In the genomic region with DNA sequence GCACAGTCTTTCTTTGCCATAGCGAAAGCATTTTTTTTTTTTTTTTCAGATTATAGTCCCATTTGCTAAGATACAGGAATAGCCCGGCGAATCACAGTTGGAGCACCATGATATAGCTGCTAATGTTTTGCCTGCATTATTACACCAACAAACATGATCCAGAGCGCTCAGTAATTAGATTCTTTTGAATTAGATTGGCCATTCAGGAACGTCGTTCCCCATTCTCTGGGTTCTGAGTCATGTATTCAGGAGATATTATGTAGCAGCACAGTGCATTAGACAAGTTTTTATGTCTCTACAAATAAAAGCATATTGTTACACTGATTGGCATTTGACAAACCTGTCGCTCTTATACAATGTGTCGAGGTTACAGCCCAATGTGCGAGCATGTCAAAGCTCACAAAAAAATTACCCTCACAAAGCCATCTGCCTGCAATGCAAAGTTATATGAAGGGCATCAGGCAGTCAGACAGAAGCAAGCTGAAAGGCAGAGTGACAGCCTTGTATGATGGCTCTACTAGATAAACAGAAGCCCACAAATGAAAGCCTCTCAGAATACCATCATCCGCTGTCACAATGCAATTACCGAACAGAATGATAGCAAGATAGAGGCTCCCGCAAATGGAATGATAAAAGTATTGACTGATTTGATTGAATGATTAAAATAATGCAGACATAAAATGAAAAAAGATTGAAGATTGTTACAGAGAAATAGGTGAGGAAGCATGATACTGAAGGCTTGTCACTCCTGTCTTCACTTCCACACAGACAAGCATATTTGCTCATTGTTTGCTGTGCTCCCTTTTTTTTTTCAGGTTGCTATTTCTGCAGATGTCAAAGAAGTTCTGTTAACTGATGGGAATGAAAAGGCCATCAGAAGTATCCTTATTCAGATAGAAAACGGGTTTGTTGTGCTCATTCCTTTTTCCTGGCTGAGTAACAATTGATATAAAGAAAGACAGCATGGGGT, we compare ENCODE assay signal across 20 cellular contexts.
DNase-seq lines count a peak whose midpoint lies in the region; ATAC-seq and TF ChIP-seq lines count a peak whose summit lies in the region.
"Had no signal": no experiment of that assay in that cellular context is flagged by ENCODE, and none has a peak within 500 bp of the region (broad histone marks: within the 10 kb centered on the region; RNA-seq: fewer than 3 reads in every experiment).

No MANE protein-coding gene starts in this region.

- no peak overlapping the region for H3K4me3 Mint-ChIP-seq in stimulated activated naive CD8-positive, alpha-beta T cell treated with anti-CD3 and anti-CD28 coated beads, Interleukin-15, Interleukin-2, amounts not matched to agents 100 ng/mL and 50 ng/mL, for 24 hours
- no peak overlapping the region for H3K4me3 Mint-ChIP-seq in stimulated activated naive CD8-positive, alpha-beta T cell treated with anti-CD3 and anti-CD28 coated beads, Interleukin-15, amount 100 ng/mL, for 72 hours
- H3K4me3 Mint-ChIP-seq: activated CD4-positive, alpha-beta T cell treated with anti-CD3 and anti-CD28 coated beads, Interleukin-2, amount 10 ng/mL, durations not matched to agents 7 days and 5 days; naive thymus-derived CD8-positive, alpha-beta T cell had no signal

- H3K4me1 Mint-ChIP-seq in stimulated activated naive CD8-positive, alpha-beta T cell treated with anti-CD3 and anti-CD28 coated beads, Interleukin-15, Interleukin-2, amounts not matched to agents 100 ng/mL and 50 ng/mL, for 24 hours (ENCODE audit: low read depth): peaks cover 15% of the 10 kb centered on the region
- peaks cover 8% of the 10 kb centered on the region for H3K4me1 Mint-ChIP-seq in stimulated activated naive CD8-positive, alpha-beta T cell treated with anti-CD3 and anti-CD28 coated beads, Interleukin-15, amount 100 ng/mL, for 72 hours

- intact Hi-C loops in dorsolateral prefrontal cortex (cut with DNase I): no loop called here
- intact Hi-C loops in breast epithelium (cut with DNase I; ENCODE audit: low total_unique reads): no loop called here

- no peaks in the 10 kb centered on the region for H3K36me3 ChIP-seq in breast epithelium

- peak overlapping the region; percentile 9 for H3K27ac Mint-ChIP-seq in stimulated activated naive CD8-positive, alpha-beta T cell treated with anti-CD3 and anti-CD28 coated beads, Interleukin-15, Interleukin-2, amounts not matched to agents 100 ng/mL and 50 ng/mL, for 24 hours
- H3K27ac Mint-ChIP-seq in stimulated activated naive CD8-positive, alpha-beta T cell treated with anti-CD3 and anti-CD28 coated beads, Interleukin-15, amount 100 ng/mL, for 72 hours: peak overlapping the region in 1 of 2 donors; percentile 36
- H3K27ac Mint-ChIP-seq: activated CD4-positive, alpha-beta T cell treated with anti-CD3 and anti-CD28 coated beads, Interleukin-2, amount 10 ng/mL, durations not matched to agents 7 days and 5 days had no signal

- TF ChIP-seq CTCF in dorsolateral prefrontal cortex (IDR thresholded peaks at IDR 0.05 in 54 of 56, conservative IDR thresholded peaks at IDR 0.05 in 2 of 56; ENCODE audit: low read depth in 1 of 56, partially characterized antibody in 56 of 56): no peak
- no peak for TF ChIP-seq CTCF in breast epithelium (IDR thresholded peaks at IDR 0.05)

- H3K27me3 ChIP-seq in dorsolateral prefrontal cortex: no peaks in the 10 kb centered on the region
- H3K27me3 ChIP-seq in breast epithelium: no peaks in the 10 kb centered on the region
- H3K27me3 ChIP-seq: BLaER1 treated with 17β-estradiol and CSF1 and Interleukin-3, amounts not matched to agents 10 nM and 100 nM; testis had no signal

- no peaks in the 10 kb centered on the region for H3K27me3 Mint-ChIP-seq in stimulated activated naive CD8-positive, alpha-beta T cell treated with anti-CD3 and anti-CD28 coated beads, Interleukin-15, Interleukin-2, amounts not matched to agents 100 ng/mL and 50 ng/mL, for 24 hours
- H3K27me3 Mint-ChIP-seq in stimulated activated naive CD8-positive, alpha-beta T cell treated with anti-CD3 and anti-CD28 coated beads, Interleukin-15, amount 100 ng/mL, for 72 hours: no peaks in the 10 kb centered on the region
- H3K27me3 Mint-ChIP-seq: activated CD4-positive, alpha-beta T cell treated with anti-CD3 and anti-CD28 coated beads, Interleukin-2, amount 10 ng/mL, durations not matched to agents 7 days and 5 days; memory B cell; naive thymus-derived CD8-positive, alpha-beta T cell had no signal

- H3K4me3 ChIP-seq in dorsolateral prefrontal cortex (peak overlapping the region in 44 of 59 donors; percentile 3 to 57 (median 28)), breast epithelium (no peak overlapping the region)
- H3K4me3 ChIP-seq: BLaER1 treated with 17β-estradiol and CSF1 and Interleukin-3, amounts not matched to agents 10 nM and 100 nM; coronary artery; psoas muscle; testis had no signal

- no peak for DNase-seq in stimulated activated naive CD8-positive, alpha-beta T cell treated with anti-CD3 and anti-CD28 coated beads, Interleukin-15, amount 100 ng/mL, for 72 hours
- DNase-seq in NCI-H345 treated with DMSO at 0.1 percent for 48 hours (lab: John Stamatoyannopoulos, UW; ENCODE audit: unreplicated experiment): peak; percentile 11
- DNase-seq in dorsolateral prefrontal cortex: no peak
- no peak for DNase-seq in breast epithelium (ENCODE audit: low spot score in 2 of 2)
- no peak for DNase-seq in activated naive CD4-positive, alpha-beta T cell treated with anti-CD3 and anti-CD28 coated beads, Interleukin-2, amount 50 U/mL, for 16 hours
- no peak for DNase-seq in SKM-1 (lab: John Stamatoyannopoulos, UW; ENCODE audit: unreplicated experiment)
- DNase-seq: activated CD4-positive, alpha-beta T cell treated with anti-CD3 and anti-CD28 coated beads, Interleukin-2, amount 10 ng/mL, durations not matched to agents 7 days and 5 days; activated CD8-positive, alpha-beta memory T cell treated with anti-CD3 and anti-CD28 coated beads, Interleukin-2, amount 50 U/mL, for 48 hours; activated gamma-delta T cell treated with Interleukin-2 at 50 U/mL for 16 hours; kidney; naive thymus-derived CD8-positive, alpha-beta T cell; NCI-H187; psoas muscle; testis had no signal

- no peak for TF ChIP-seq POLR2A in breast epithelium (IDR thresholded peaks at IDR 0.05)

- ATAC-seq in stimulated activated naive CD8-positive, alpha-beta T cell treated with anti-CD3 and anti-CD28 coated beads, Interleukin-15, amount 100 ng/mL, for 72 hours: no peak
- ATAC-seq in HG03565 (IDR thresholded peaks at IDR 0.05; ENCODE audit: unreplicated experiment): no peak
- ATAC-seq: HCT116; naive thymus-derived CD8-positive, alpha-beta T cell; psoas muscle had no signal

- no peaks in the 10 kb centered on the region for H3K9me3 Mint-ChIP-seq in stimulated activated naive CD8-positive, alpha-beta T cell treated with anti-CD3 and anti-CD28 coated beads, Interleukin-15, Interleukin-2, amounts not matched to agents 100 ng/mL and 50 ng/mL, for 24 hours
- no peaks in the 10 kb centered on the region for H3K9me3 Mint-ChIP-seq in stimulated activated naive CD8-positive, alpha-beta T cell treated with anti-CD3 and anti-CD28 coated beads, Interleukin-15, amount 100 ng/mL, for 72 hours
- H3K9me3 Mint-ChIP-seq: activated CD4-positive, alpha-beta T cell treated with anti-CD3 and anti-CD28 coated beads, Interleukin-2, amount 10 ng/mL, durations not matched to agents 7 days and 5 days; memory B cell; naive thymus-derived CD8-positive, alpha-beta T cell had no signal

- peak overlapping the region in 33 of 59 donors; percentile 1 to 79 (median 49) for H3K27ac ChIP-seq in dorsolateral prefrontal cortex
- H3K27ac ChIP-seq in breast epithelium: no peak overlapping the region
- H3K27ac ChIP-seq: BLaER1 treated with 17β-estradiol and CSF1 and Interleukin-3, amounts not matched to agents 10 nM and 100 nM; coronary artery; psoas muscle; testis had no signal

- H3K4me1 ChIP-seq in breast epithelium: no peaks in the 10 kb centered on the region
- H3K4me1 ChIP-seq: psoas muscle, testis had no signal

- no peaks in the 10 kb centered on the region for H3K9me3 ChIP-seq in breast epithelium
- H3K9me3 ChIP-seq: BLaER1 treated with 17β-estradiol and CSF1 and Interleukin-3, amounts not matched to agents 10 nM and 100 nM; psoas muscle; testis had no signal

- H3K36me3 Mint-ChIP-seq in stimulated activated naive CD8-positive, alpha-beta T cell treated with anti-CD3 and anti-CD28 coated beads, Interleukin-15, Interleukin-2, amounts not matched to agents 100 ng/mL and 50 ng/mL, for 24 hours (ENCODE audit: low read depth): peaks cover 13% of the 10 kb centered on the region

Comparison
In these comparisons a context has a peak if more than half of its experiments do, and no peak if none do; other contexts are left out.
1. H3K27ac ChIP-seq: peak in dorsolateral prefrontal cortex (33 of 59); none in breast epithelium (0 of 2).
2. H3K4me3 ChIP-seq: peak in dorsolateral prefrontal cortex (44 of 59); none in breast epithelium (0 of 3).